Comparison of ENCODE assay signal across 9 cellular contexts in genomic region chr10:102226542-102226870, GRCh38. TPM values are rescaled to one million over a fixed set of nuclear protein-coding genes. Genes with fewer than 3 reads are reported as not detected.
DNase-seq lines count a peak whose midpoint lies in the region; ATAC-seq and TF ChIP-seq lines count a peak whose summit lies in the region.
"Had no signal": no experiment of that assay in that cellular context is flagged by ENCODE, and none has a peak within 500 bp of the region (broad histone marks: within the 10 kb centered on the region; RNA-seq: fewer than 3 reads in every experiment).

No MANE protein-coding gene starts in this region.

- H3K9me3 ChIP-seq in CD4-positive, alpha-beta T cell (ENCODE audit: control insufficient read depth, low read length), result no peaks in the 10 kb centered on the region
- H3K9me3 ChIP-seq in NT2/D1 (ENCODE audit: insufficient read depth, low read length) (peaks cover 6% of the 10 kb centered on the region; the same call in 1 of the 2 replicates), endodermal cell (ENCODE audit: control insufficient read depth, low read length) (no peaks in the 10 kb centered on the region), parathyroid adenoma (ENCODE audit: control insufficient read depth, low read length) (no peaks in the 10 kb centered on the region)

- TF ChIP-seq CTCF in CD4-positive, alpha-beta T cell (IDR thresholded peaks at IDR 0.05), result no peak
- no peak for TF ChIP-seq CTCF in endodermal cell (conservative IDR thresholded peaks at IDR 0.05)
- TF ChIP-seq CTCF in parathyroid adenoma (IDR thresholded peaks at IDR 0.05), result no peak

- DNase-seq in CD4-positive, alpha-beta T cell, result no peak
- DNase-seq in NT2/D1 (ENCODE audit: low read depth, low spot score), result no peak
- no peak for DNase-seq in endodermal cell
- DNase-seq in foreskin melanocyte, result no peak
- DNase-seq in 8988T, result no peak

- peaks cover 18% of the 10 kb centered on the region for H3K4me1 Mint-ChIP-seq in CD4-positive, alpha-beta T cell (ENCODE audit: low read depth)
- H3K4me1 Mint-ChIP-seq in endodermal cell, result no peaks in the 10 kb centered on the region

- POLR2A ChIA-PET in CD4-positive, alpha-beta T cell (lab: Charles Lee), result interaction anchor here (1.2 to 1.3 kb wide), 2 partner anchors 18 to 19 kb away, joined by 3 read pairs; partner anchors contain the start of gene GBF1

- ATAC-seq in CD4-positive, alpha-beta T cell (ENCODE audit: poor library complexity), result no peak
- no peak for ATAC-seq in GM19023 (IDR thresholded peaks at IDR 0.05; ENCODE audit: unreplicated experiment)
- ATAC-seq in GM19395 (IDR thresholded peaks at IDR 0.05; ENCODE audit: unreplicated experiment), result no peak

- H3K9me3 Mint-ChIP-seq in CD4-positive, alpha-beta T cell, result no peaks in the 10 kb centered on the region
- H3K9me3 Mint-ChIP-seq in endodermal cell, result no peaks in the 10 kb centered on the region

- H3K27me3 Mint-ChIP-seq in CD4-positive, alpha-beta T cell, result peaks cover 75% of the 10 kb centered on the region
- H3K27me3 Mint-ChIP-seq in endodermal cell (ENCODE audit: insufficient read depth), result peaks cover 91% of the 10 kb centered on the region

- H3K27ac ChIP-seq in CD4-positive, alpha-beta T cell (ENCODE audit: low read depth, low read length), result no peak overlapping the region
- H3K27ac ChIP-seq in endodermal cell (ENCODE audit: low read depth, low read length), result no peak overlapping the region
- H3K27ac ChIP-seq in parathyroid adenoma, result no peak overlapping the region

- H3K9ac ChIP-seq in NT2/D1 (ENCODE audit: insufficient read length, low read depth), result peak overlapping the region; percentile 17
- H3K9ac ChIP-seq in endodermal cell (ENCODE audit: extremely low read depth, low read length, poor library complexity, severe bottlenecking), result no peak overlapping the region
- H3K9ac ChIP-seq in parathyroid adenoma, result no peak overlapping the region

- peaks cover 37% of the 10 kb centered on the region for H3K27me3 ChIP-seq in CD4-positive, alpha-beta T cell (ENCODE audit: control insufficient read depth, insufficient read depth, low read length)
- peaks cover 46% of the 10 kb centered on the region for H3K27me3 ChIP-seq in NT2/D1 (ENCODE audit: insufficient read depth, insufficient read length)
- peaks cover 97% of the 10 kb centered on the region for H3K27me3 ChIP-seq in endodermal cell (ENCODE audit: control insufficient read depth, insufficient read depth, low read length, poor library complexity, severe bottlenecking)
- H3K27me3 ChIP-seq in parathyroid adenoma (ENCODE audit: control insufficient read depth, insufficient read depth, low read length), result no peaks in the 10 kb centered on the region

- intact Hi-C loops in CD4-positive, alpha-beta T cell (cut with DNase I, micrococcal nuclease), result loop anchor here in 1 of 2 experiments (5.0 kb wide), 1 partner anchor 59 kb away; no protein-coding TSS in a partner anchor

- WGBS in endodermal cell (ENCODE audit: insufficient coverage in 1 of 2, insufficient read length in 1 of 2), 2 experiments, result 55 to 79% methylated on average over 4 to 8 of the region's 8 CpGs

- peak overlapping the region; percentile 60 for H2AFZ ChIP-seq in parathyroid adenoma

- peak overlapping the region; percentile 68 for H3K4me3 Mint-ChIP-seq in CD4-positive, alpha-beta T cell
- peak overlapping the region; percentile 37 for H3K4me3 Mint-ChIP-seq in endodermal cell

- no peak overlapping the region for H3K27ac Mint-ChIP-seq in CD4-positive, alpha-beta T cell
- H3K27ac Mint-ChIP-seq in endodermal cell, result no peak overlapping the region

- no peaks in the 10 kb centered on the region for H3K36me3 Mint-ChIP-seq in CD4-positive, alpha-beta T cell (ENCODE audit: low read depth)
- H3K36me3 Mint-ChIP-seq in endodermal cell (ENCODE audit: low read depth), result no peaks in the 10 kb centered on the region

- CTCF ChIA-PET in CD4-positive, alpha-beta T cell (lab: Charles Lee), result interaction anchor here (7.6 kb wide), 1 partner anchor 126 kb away, joined by 133 read pairs; no protein-coding TSS in a partner anchor

- H3K4me3 ChIP-seq in NT2/D1 (ENCODE audit: insufficient read length, low read depth) (no peak overlapping the region), endodermal cell (ENCODE audit: low read length) (no peak overlapping the region), parathyroid adenoma (ENCODE audit: low read depth, low read length) (peak overlapping the region; percentile 1)

- H3K36me3 ChIP-seq in NT2/D1 (ENCODE audit: insufficient read depth, insufficient read length, low read length) (no peaks in the 10 kb centered on the region), endodermal cell (ENCODE audit: control insufficient read depth, insufficient read depth, low read length) (no peaks in the 10 kb centered on the region), parathyroid adenoma (ENCODE audit: control insufficient read depth, insufficient read depth, low read length) (no peaks in the 10 kb centered on the region)

- H3K4me1 ChIP-seq in NT2/D1 (ENCODE audit: insufficient read depth, insufficient read length) (no peaks in the 10 kb centered on the region), endodermal cell (ENCODE audit: control insufficient read depth, insufficient read depth, low read length) (no peaks in the 10 kb centered on the region), parathyroid adenoma (peaks cover 8% of the 10 kb centered on the region)

- no peaks in the 10 kb centered on the region for H3K79me2 ChIP-seq in parathyroid adenoma

- H3K4me2 ChIP-seq in parathyroid adenoma (ENCODE audit: low read length), result peak overlapping the region; percentile 59

RNA-seq across cellular contexts. Expression of gene ELOVL3, which starts 0.4 kb away (rescaled TPM):
- total RNA-seq in CD4-positive, alpha-beta T cell, result not detected
- not detected for total RNA-seq in endodermal cell
- polyA plus RNA-seq in endodermal cell (2013, experiment 1 of 2), result 0.28 TPM
- not detected for polyA plus RNA-seq in endodermal cell (2013, experiment 2 of 2)
- total RNA-seq: temporal lobe had no signal

RNA-seq across cellular contexts. Expression of gene PITX3, which starts 14.8 kb away (rescaled TPM):
- total RNA-seq in CD4-positive, alpha-beta T cell, result not detected
- total RNA-seq in endodermal cell, result not detected
- 0.28 TPM for polyA plus RNA-seq in endodermal cell (2013, experiment 1 of 2)
- 0.58 TPM for polyA plus RNA-seq in endodermal cell (2013, experiment 2 of 2)
- total RNA-seq: temporal lobe had no signal

RNA-seq across cellular contexts. Expression of gene GBF1, which starts 18.8 kb away (rescaled TPM):
- 10 to 100 TPM; 28.8 to 30.9 TPM for total RNA-seq in CD4-positive, alpha-beta T cell
- total RNA-seq in endodermal cell, result 10 to 100 TPM; 31.1 to 31.4 TPM
- 31.7 TPM for polyA plus RNA-seq in endodermal cell (2013, experiment 1 of 2)
- polyA plus RNA-seq in endodermal cell (2013, experiment 2 of 2), result 31.5 TPM
